In genomic region chr13:110371550-110372465, GRCh38 we compare ENCODE assay signal across 9 cellular contexts.
DNase-seq lines count a peak whose midpoint lies in the region; ATAC-seq and TF ChIP-seq lines count a peak whose summit lies in the region.
"Had no signal": no experiment of that assay in that cellular context is flagged by ENCODE, and none has a peak within 500 bp of the region (broad histone marks: within the 10 kb centered on the region; RNA-seq: fewer than 3 reads in every experiment).

No MANE protein-coding gene starts in this region.

- peaks cover 0 to 33% (median 6%) of the 10 kb centered on the region in 4 donors for H3K4me1 ChIP-seq in transverse colon

- TF ChIP-seq POLR2A in transverse colon (IDR thresholded peaks at IDR 0.05): no peak

- intact Hi-C loops in left ventricle myocardium superior (cut with micrococcal nuclease): no loop called here
- intact Hi-C loops in transverse colon (cut with DNase I; ENCODE audit: low total_unique reads): no loop called here

- no peaks in the 10 kb centered on the region for H3K9me3 ChIP-seq in transverse colon

- H3K36me3 ChIP-seq in transverse colon: no peaks in the 10 kb centered on the region

- ATAC-seq in HG03558 (IDR thresholded peaks at IDR 0.05; ENCODE audit: extremely low read depth, unreplicated experiment) (peak; percentile 54), left ventricle myocardium superior (peak; percentile 46)

- in situ Hi-C loops in transverse colon (cut with MboI; ENCODE audit: low pct_ligation_motif_present in 1 of 4, low pct_unique_long_range_greater_than_20kb in 1 of 4, low sequenced_read_pairs in 3 of 4): no loop called here

- H3K27ac ChIP-seq in transverse colon: peak overlapping the region; percentile 6 to 69 (median 48)
- H3K27ac ChIP-seq: 22Rv1 had no signal

- peak; percentile 2 for DNase-seq in DMS 273 (lab: John Stamatoyannopoulos, UW; ENCODE audit: unreplicated experiment)
- no peak for DNase-seq in DMS 273 treated with DMSO at 0.1 percent for 48 hours (lab: John Stamatoyannopoulos, UW)
- DNase-seq in left ventricle myocardium superior: no peak
- DNase-seq in transverse colon: no peak
- no peak for DNase-seq in activated gamma-delta T cell treated with Interleukin-2 at 50 U/mL for 16 hours
- no peak for DNase-seq in NCI-H446 (lab: John Stamatoyannopoulos, UW)
- no peak for DNase-seq in GM03348 (ENCODE audit: low spot score)

- H3K27me3 ChIP-seq in transverse colon: no peaks in the 10 kb centered on the region

- WGBS in transverse colon (ENCODE audit: low coverage in 1 of 2), 2 donors: 71 to 84% methylated on average over 9 to 20 of the region's 20 CpGs

- TF ChIP-seq CTCF in transverse colon (IDR thresholded peaks at IDR 0.05): no peak

- H3K4me3 ChIP-seq in transverse colon: no peak overlapping the region

- no peak for TF ChIP-seq EP300 in transverse colon (IDR thresholded peaks at IDR 0.05; ENCODE audit: low read depth)
